Comparison of ENCODE assay signal across 18 cellular contexts in the genomic region with DNA sequence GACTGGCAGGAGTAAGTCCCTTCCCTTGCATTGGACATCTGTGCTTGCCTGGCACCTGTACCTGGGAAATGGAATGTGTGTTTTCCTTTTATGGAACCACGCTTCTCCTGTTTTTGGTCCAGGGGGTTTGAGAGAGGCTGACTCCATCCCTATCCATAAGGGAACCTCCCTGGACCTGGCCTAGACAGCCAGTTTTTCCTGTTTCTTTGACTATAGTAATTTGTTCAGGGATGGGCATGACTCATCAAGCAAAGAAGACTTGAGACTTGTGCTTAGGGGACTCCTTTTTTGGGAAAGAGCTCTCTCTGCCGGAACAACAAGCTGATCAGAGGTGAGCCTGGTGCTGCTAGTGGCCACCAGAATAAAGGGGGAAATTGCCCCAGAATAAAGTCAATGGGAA.
"Had no signal": no experiment of that assay in that cellular context is flagged by ENCODE, and none has a peak within 500 bp of the region (broad histone marks: within the 10 kb centered on the region; RNA-seq: fewer than 3 reads in every experiment).

No MANE protein-coding gene starts in this region.

- H3K4me3 Mint-ChIP-seq: endodermal cell; naive thymus-derived CD8-positive, alpha-beta T cell; stimulated activated memory B cell treated with anti-CD40 and anti-IgM and Interleukin-4, amounts not matched to agents 10 μg/mL and 1 μg/mL and 100 μg/mL, for 72 hours; stimulated activated naive CD8-positive, alpha-beta T cell treated with anti-CD3 and anti-CD28 coated beads, Interleukin-15, Interleukin-2, amounts not matched to agents 100 ng/mL and 50 ng/mL, for 24 hours had no signal

- H3K4me3 ChIP-seq: coronary artery, heart left ventricle, mucosa of descending colon, psoas muscle, spleen, tibial nerve had no signal

- H3K4me1 Mint-ChIP-seq: endodermal cell; naive thymus-derived CD8-positive, alpha-beta T cell; stimulated activated memory B cell treated with anti-CD40 and anti-IgM and Interleukin-4, amounts not matched to agents 10 μg/mL and 1 μg/mL and 100 μg/mL, for 72 hours had no signal

- H3K27ac ChIP-seq: coronary artery, heart left ventricle, neutrophil, psoas muscle, spleen, tibial nerve had no signal

- H3K9me3 Mint-ChIP-seq: endodermal cell; naive thymus-derived CD8-positive, alpha-beta T cell; stimulated activated naive CD8-positive, alpha-beta T cell treated with anti-CD3 and anti-CD28 coated beads, Interleukin-15, Interleukin-2, amounts not matched to agents 100 ng/mL and 50 ng/mL, for 24 hours had no signal

- H3K27me3 Mint-ChIP-seq: stimulated activated memory B cell treated with anti-CD40 and anti-IgM and Interleukin-4, amounts not matched to agents 10 μg/mL and 1 μg/mL and 100 μg/mL, for 72 hours; stimulated activated naive CD8-positive, alpha-beta T cell treated with anti-CD3 and anti-CD28 coated beads, Interleukin-15, Interleukin-2, amounts not matched to agents 100 ng/mL and 50 ng/mL, for 24 hours had no signal

- H3K27me3 ChIP-seq: heart left ventricle, neutrophil, spleen, tibial nerve had no signal

- H3K4me1 ChIP-seq: heart left ventricle, psoas muscle, tibial nerve had no signal

- H3K9me3 ChIP-seq: heart left ventricle, neutrophil, psoas muscle, spleen, tibial nerve had no signal

- H3K27ac Mint-ChIP-seq: endodermal cell; naive thymus-derived CD8-positive, alpha-beta T cell; stimulated activated memory B cell treated with anti-CD40 and anti-IgM and Interleukin-4, amounts not matched to agents 10 μg/mL and 1 μg/mL and 100 μg/mL, for 72 hours; stimulated activated naive CD8-positive, alpha-beta T cell treated with anti-CD3 and anti-CD28 coated beads, Interleukin-15, Interleukin-2, amounts not matched to agents 100 ng/mL and 50 ng/mL, for 24 hours had no signal

- H3K36me3 ChIP-seq: heart left ventricle, neutrophil, spleen, tibial nerve had no signal

- H3K36me3 Mint-ChIP-seq: naive thymus-derived CD8-positive, alpha-beta T cell; stimulated activated memory B cell treated with anti-CD40 and anti-IgM and Interleukin-4, amounts not matched to agents 10 μg/mL and 1 μg/mL and 100 μg/mL, for 72 hours had no signal

- DNase-seq: effector CD4-positive, alpha-beta T cell; endodermal cell; heart left ventricle; hippocampal formation; kidney glomerular epithelial cell; mucosa of descending colon; naive thymus-derived CD8-positive, alpha-beta T cell; psoas muscle; retina; spleen; stimulated activated CD4-positive, alpha-beta T cell treated with anti-CD3 and anti-CD28 coated beads, Interleukin-15, amount 100 ng/mL, for 24 hours; stimulated activated CD4-positive, alpha-beta T cell treated with anti-CD3 and anti-CD28 coated beads, Interleukin-1b, Interleukin-23, amount 100 ng/mL, for 48 hours; stimulated activated CD4-positive, alpha-beta T cell treated with anti-CD3 and anti-CD28 coated beads, Interleukin-4, amount 100 ng/mL, for 24 hours had no signal
